In the genomic region with DNA sequence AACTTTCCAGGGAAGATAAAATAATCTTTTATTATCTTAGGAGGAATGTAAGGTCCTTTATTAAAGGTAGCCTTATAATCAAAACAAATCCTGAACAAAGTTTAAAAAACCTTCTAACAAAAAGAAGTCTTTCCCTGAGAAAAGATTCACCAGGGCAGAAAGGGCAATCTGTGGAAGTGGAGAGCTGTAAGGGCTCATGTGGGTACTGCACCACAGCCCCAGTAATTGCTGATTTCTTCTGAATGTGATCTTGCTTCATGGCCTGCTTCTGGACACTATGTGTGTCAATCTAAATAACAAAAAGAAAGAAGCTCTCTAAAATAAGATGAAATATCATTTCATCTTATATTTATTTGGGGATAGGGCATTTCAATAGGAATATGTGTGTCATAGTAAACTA, we compare ENCODE assay signal across 1 cellular context.
TF ChIP-seq lines count a peak whose summit lies in the region.

No MANE protein-coding gene starts in this region.

TF ChIP-seq in HepG2, 621 proteins besides CTCF, POLR2A, EP300 and RAD21:
- TF ChIP-seq, protein P1, sequence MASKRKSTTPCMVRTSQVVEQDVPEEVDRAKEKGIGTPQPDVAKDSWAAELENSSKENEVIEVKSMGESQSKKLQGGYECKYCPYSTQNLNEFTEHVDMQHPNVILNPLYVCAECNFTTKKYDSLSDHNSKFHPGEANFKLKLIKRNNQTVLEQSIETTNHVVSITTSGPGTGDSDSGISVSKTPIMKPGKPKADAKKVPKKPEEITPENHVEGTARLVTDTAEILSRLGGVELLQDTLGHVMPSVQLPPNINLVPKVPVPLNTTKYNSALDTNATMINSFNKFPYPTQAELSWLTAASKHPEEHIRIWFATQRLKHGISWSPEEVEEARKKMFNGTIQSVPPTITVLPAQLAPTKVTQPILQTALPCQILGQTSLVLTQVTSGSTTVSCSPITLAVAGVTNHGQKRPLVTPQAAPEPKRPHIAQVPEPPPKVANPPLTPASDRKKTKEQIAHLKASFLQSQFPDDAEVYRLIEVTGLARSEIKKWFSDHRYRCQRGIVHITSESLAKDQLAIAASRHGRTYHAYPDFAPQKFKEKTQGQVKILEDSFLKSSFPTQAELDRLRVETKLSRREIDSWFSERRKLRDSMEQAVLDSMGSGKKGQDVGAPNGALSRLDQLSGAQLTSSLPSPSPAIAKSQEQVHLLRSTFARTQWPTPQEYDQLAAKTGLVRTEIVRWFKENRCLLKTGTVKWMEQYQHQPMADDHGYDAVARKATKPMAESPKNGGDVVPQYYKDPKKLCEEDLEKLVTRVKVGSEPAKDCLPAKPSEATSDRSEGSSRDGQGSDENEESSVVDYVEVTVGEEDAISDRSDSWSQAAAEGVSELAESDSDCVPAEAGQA (IDR thresholded peaks at IDR 0.05; ENCODE audit: low read depth): no peak
- TF ChIP-seq, protein P1 (CRISPR knock-in tag; IDR thresholded peaks at IDR 0.05; ENCODE audit: borderline replicate concordance): no peak
- TF ChIP-seq MYC (CRISPR knock-in tag; IDR thresholded peaks at IDR 0.05; ENCODE audit: borderline replicate concordance) (no peak), ZNF136 (CRISPR knock-in tag; IDR thresholded peaks at IDR 0.05; ENCODE audit: low read depth) (no peak), ZNF720 (CRISPR knock-in tag; IDR thresholded peaks at IDR 0.05) (no peak), RXRB (CRISPR knock-in tag; IDR thresholded peaks at IDR 0.05; ENCODE audit: borderline replicate concordance) (no peak), JUND (CRISPR knock-in tag; IDR thresholded peaks at IDR 0.05) (no peak), PRMT3 (CRISPR knock-in tag; IDR thresholded peaks at IDR 0.05; ENCODE audit: borderline replicate concordance, low read depth) (no peak), ZNF629 (CRISPR knock-in tag; conservative IDR thresholded peaks at IDR 0.05) (no peak), ZNF10 (CRISPR knock-in tag; IDR thresholded peaks at IDR 0.05; ENCODE audit: borderline replicate concordance, low read depth) (no peak), ARNT2 (CRISPR knock-in tag; IDR thresholded peaks at IDR 0.05; ENCODE audit: low read depth) (no peak), BORCS8-MEF2B (CRISPR knock-in tag; IDR thresholded peaks at IDR 0.05) (no peak), ISX (CRISPR knock-in tag; conservative IDR thresholded peaks at IDR 0.05) (no peak), STAG1 (CRISPR knock-in tag; IDR thresholded peaks at IDR 0.05) (no peak), ZNF550 (CRISPR knock-in tag; IDR thresholded peaks at IDR 0.05; ENCODE audit: borderline replicate concordance) (no peak), ZNF724P (CRISPR knock-in tag; IDR thresholded peaks at IDR 0.05; ENCODE audit: borderline replicate concordance) (no peak)
- TF ChIP-seq, protein P2, sequence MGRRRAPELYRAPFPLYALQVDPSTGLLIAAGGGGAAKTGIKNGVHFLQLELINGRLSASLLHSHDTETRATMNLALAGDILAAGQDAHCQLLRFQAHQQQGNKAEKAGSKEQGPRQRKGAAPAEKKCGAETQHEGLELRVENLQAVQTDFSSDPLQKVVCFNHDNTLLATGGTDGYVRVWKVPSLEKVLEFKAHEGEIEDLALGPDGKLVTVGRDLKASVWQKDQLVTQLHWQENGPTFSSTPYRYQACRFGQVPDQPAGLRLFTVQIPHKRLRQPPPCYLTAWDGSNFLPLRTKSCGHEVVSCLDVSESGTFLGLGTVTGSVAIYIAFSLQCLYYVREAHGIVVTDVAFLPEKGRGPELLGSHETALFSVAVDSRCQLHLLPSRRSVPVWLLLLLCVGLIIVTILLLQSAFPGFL (CRISPR knock-in tag; IDR thresholded peaks at IDR 0.05): no peak
- TF ChIP-seq, protein P3, sequence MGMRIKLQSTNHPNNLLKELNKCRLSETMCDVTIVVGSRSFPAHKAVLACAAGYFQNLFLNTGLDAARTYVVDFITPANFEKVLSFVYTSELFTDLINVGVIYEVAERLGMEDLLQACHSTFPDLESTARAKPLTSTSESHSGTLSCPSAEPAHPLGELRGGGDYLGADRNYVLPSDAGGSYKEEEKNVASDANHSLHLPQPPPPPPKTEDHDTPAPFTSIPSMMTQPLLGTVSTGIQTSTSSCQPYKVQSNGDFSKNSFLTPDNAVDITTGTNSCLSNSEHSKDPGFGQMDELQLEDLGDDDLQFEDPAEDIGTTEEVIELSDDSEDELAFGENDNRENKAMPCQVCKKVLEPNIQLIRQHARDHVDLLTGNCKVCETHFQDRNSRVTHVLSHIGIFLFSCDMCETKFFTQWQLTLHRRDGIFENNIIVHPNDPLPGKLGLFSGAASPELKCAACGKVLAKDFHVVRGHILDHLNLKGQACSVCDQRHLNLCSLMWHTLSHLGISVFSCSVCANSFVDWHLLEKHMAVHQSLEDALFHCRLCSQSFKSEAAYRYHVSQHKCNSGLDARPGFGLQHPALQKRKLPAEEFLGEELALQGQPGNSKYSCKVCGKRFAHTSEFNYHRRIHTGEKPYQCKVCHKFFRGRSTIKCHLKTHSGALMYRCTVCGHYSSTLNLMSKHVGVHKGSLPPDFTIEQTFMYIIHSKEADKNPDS (CRISPR knock-in tag; IDR thresholded peaks at IDR 0.05): no peak
- TF ChIP-seq, protein P4, sequence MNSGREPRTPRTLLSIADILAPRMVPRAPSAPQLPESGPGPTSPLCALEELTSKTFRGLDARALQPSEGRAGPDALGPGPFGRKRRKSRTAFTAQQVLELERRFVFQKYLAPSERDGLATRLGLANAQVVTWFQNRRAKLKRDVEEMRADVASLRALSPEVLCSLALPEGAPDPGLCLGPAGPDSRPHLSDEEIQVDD (CRISPR knock-in tag; IDR thresholded peaks at IDR 0.05; ENCODE audit: borderline replicate concordance): no peak
- TF ChIP-seq, protein P5, sequence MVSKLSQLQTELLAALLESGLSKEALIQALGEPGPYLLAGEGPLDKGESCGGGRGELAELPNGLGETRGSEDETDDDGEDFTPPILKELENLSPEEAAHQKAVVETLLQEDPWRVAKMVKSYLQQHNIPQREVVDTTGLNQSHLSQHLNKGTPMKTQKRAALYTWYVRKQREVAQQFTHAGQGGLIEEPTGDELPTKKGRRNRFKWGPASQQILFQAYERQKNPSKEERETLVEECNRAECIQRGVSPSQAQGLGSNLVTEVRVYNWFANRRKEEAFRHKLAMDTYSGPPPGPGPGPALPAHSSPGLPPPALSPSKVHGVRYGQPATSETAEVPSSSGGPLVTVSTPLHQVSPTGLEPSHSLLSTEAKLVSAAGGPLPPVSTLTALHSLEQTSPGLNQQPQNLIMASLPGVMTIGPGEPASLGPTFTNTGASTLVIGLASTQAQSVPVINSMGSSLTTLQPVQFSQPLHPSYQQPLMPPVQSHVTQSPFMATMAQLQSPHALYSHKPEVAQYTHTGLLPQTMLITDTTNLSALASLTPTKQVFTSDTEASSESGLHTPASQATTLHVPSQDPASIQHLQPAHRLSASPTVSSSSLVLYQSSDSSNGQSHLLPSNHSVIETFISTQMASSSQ (IDR thresholded peaks at IDR 0.05; ENCODE audit: low read depth): no peak
- TF ChIP-seq, protein P5 (CRISPR knock-in tag; IDR thresholded peaks at IDR 0.05; ENCODE audit: borderline replicate concordance): no peak
- TF ChIP-seq, protein P6, sequence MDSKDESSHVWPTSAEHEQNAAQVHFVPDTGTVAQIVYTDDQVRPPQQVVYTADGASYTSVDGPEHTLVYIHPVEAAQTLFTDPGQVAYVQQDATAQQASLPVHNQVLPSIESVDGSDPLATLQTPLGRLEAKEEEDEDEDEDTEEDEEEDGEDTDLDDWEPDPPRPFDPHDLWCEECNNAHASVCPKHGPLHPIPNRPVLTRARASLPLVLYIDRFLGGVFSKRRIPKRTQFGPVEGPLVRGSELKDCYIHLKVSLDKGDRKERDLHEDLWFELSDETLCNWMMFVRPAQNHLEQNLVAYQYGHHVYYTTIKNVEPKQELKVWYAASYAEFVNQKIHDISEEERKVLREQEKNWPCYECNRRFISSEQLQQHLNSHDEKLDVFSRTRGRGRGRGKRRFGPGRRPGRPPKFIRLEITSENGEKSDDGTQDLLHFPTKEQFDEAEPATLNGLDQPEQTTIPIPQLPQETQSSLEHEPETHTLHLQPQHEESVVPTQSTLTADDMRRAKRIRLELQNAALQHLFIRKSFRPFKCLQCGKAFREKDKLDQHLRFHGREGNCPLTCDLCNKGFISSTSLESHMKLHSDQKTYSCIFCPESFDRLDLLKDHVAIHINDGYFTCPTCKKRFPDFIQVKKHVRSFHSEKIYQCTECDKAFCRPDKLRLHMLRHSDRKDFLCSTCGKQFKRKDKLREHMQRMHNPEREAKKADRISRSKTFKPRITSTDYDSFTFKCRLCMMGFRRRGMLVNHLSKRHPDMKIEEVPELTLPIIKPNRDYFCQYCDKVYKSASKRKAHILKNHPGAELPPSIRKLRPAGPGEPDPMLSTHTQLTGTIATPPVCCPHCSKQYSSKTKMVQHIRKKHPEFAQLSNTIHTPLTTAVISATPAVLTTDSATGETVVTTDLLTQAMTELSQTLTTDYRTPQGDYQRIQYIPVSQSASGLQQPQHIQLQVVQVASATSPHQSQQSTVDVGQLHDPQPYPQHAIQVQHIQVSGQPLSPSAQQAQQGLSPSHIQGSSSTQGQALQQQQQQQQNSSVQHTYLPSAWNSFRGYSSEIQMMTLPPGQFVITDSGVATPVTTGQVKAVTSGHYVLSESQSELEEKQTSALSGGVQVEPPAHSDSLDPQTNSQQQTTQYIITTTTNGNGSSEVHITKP (CRISPR knock-in tag; IDR thresholded peaks at IDR 0.05; ENCODE audit: low read depth): no peak
